ENCODE assay signal across 8 cellular contexts in genomic region chr11:108223449-108224149, GRCh38. TPM values are rescaled to one million over a fixed set of nuclear protein-coding genes. Genes with fewer than 3 reads are reported as not detected.
A peak's percentile ranks its signal among the peaks of the same experiment; 100 is the strongest.
DNase-seq lines count a peak whose midpoint lies in the region; ATAC-seq and TF ChIP-seq lines count a peak whose summit lies in the region.

No MANE protein-coding gene starts in this region.

- peaks cover 22% of the 10 kb centered on the region for H4K20me1 ChIP-seq in SU-DHL-6 (ENCODE audit: low read depth, low read length)

- H3K14ac ChIP-seq in trophoblast cell (ENCODE audit: low read length), result no peak overlapping the region

- H4K8ac ChIP-seq in trophoblast cell (ENCODE audit: low read depth, low read length), result peak overlapping the region; percentile 91

- H3K23ac ChIP-seq in trophoblast cell (ENCODE audit: low read length), result no peak overlapping the region

- H4K91ac ChIP-seq in trophoblast cell (ENCODE audit: low read depth, low read length), result peak overlapping the region; percentile 86

- TF ChIP-seq CTCF in BE2C (IDR thresholded peaks at IDR 0.05; ENCODE audit: low read depth, low read length), result no peak
- no peak for TF ChIP-seq CTCF in SU-DHL-6 (IDR thresholded peaks at IDR 0.05; ENCODE audit: insufficient read depth, low read length, poor library complexity, severe bottlenecking)

- H3K27ac ChIP-seq in SU-DHL-6 (ENCODE audit: low read depth, low read length), result peak overlapping the region; percentile 93
- peak overlapping the region; percentile 82 for H3K27ac ChIP-seq in ectodermal cell (ENCODE audit: insufficient read depth, low read depth, low read length, poor library complexity, severe bottlenecking)
- peak overlapping the region; percentile 91 for H3K27ac ChIP-seq in trophoblast cell (ENCODE audit: low read depth, low read length)

- peaks cover 13% of the 10 kb centered on the region for H3K79me1 ChIP-seq in trophoblast cell (ENCODE audit: low read length)

- peak; percentile 41 for ATAC-seq in GM18870 (IDR thresholded peaks at IDR 0.05; ENCODE audit: unreplicated experiment)
- peak; percentile 28 for ATAC-seq in HG03175 (IDR thresholded peaks at IDR 0.05; ENCODE audit: unreplicated experiment)

- H3K9ac ChIP-seq in SU-DHL-6 (ENCODE audit: low read length), result peak overlapping the region; percentile 90
- H3K9ac ChIP-seq in trophoblast cell (ENCODE audit: low read length), result peak overlapping the region; percentile 80

- H3K27me3 ChIP-seq in BE2C (no peaks in the 10 kb centered on the region), SU-DHL-6 (ENCODE audit: low read length) (no peaks in the 10 kb centered on the region), ectodermal cell (ENCODE audit: control insufficient read depth, insufficient read depth, low read length, poor library complexity, severe bottlenecking) (no peaks in the 10 kb centered on the region), trophoblast cell (ENCODE audit: insufficient read depth, low read length) (no peaks in the 10 kb centered on the region)

- H2BK5ac ChIP-seq in trophoblast cell (ENCODE audit: low read depth, low read length, poor library complexity), result no peak overlapping the region

- no peak overlapping the region for H2BK12ac ChIP-seq in trophoblast cell (ENCODE audit: low read length)

- H3K4ac ChIP-seq in trophoblast cell (ENCODE audit: low read depth, low read length), result no peak overlapping the region

- H2AFZ ChIP-seq in SU-DHL-6 (ENCODE audit: low read depth, low read length, severe bottlenecking), result peak overlapping the region; percentile 25
- peak overlapping the region; percentile 51 for H2AFZ ChIP-seq in trophoblast cell (ENCODE audit: insufficient read depth, low read length, poor library complexity)

- H3K4me1 ChIP-seq in BE2C (no peaks in the 10 kb centered on the region), ectodermal cell (ENCODE audit: control insufficient read depth, insufficient read depth, low read length) (peaks cover 13% of the 10 kb centered on the region), trophoblast cell (ENCODE audit: control insufficient read depth in 1 of 2, insufficient read depth in 2 of 2, low read length in 2 of 2) (peaks cover 2 to 3% of the 10 kb centered on the region in 2 experiments)

- H3K4me3 ChIP-seq in BE2C (ENCODE audit: low read depth, low read length) (peak overlapping the region; percentile 94), SU-DHL-6 (ENCODE audit: insufficient read depth, low read length, poor library complexity, severe bottlenecking) (peak overlapping the region; percentile 85), ectodermal cell (ENCODE audit: insufficient read depth, low read depth, low read length) (peak overlapping the region; percentile 85), trophoblast cell (ENCODE audit: low read depth, low read length) (peak overlapping the region; percentile 85)

- no peak for DNase-seq in BE2C
- peak in 1 of 2 donors; percentile 5 for DNase-seq in trophoblast cell
- DNase-seq in GOT3 (lab: John Stamatoyannopoulos, UW), result no peak
- no peak for DNase-seq in SW 1271 (lab: John Stamatoyannopoulos, UW)

- H2BK120ac ChIP-seq in trophoblast cell (ENCODE audit: insufficient read depth, low read length, poor library complexity), result no peak overlapping the region

- H3K79me2 ChIP-seq in SU-DHL-6 (ENCODE audit: insufficient read depth, low read length) (peaks cover 78% of the 10 kb centered on the region), trophoblast cell (ENCODE audit: control insufficient read depth, insufficient read depth, low read length, poor library complexity) (peaks cover 14% of the 10 kb centered on the region)

- peaks cover 11% of the 10 kb centered on the region for H3K36me3 ChIP-seq in BE2C
- H3K36me3 ChIP-seq in SU-DHL-6 (ENCODE audit: low read length), result peaks cover 16% of the 10 kb centered on the region; the same call in 1 of the 2 replicates
- H3K36me3 ChIP-seq in ectodermal cell (ENCODE audit: control insufficient read depth, insufficient read depth, low read length), result peaks cover 1% of the 10 kb centered on the region
- no peaks in the 10 kb centered on the region for H3K36me3 ChIP-seq in trophoblast cell (ENCODE audit: control insufficient read depth in 1 of 2, insufficient read depth in 2 of 2, low read length in 2 of 2)

- H2AK5ac ChIP-seq in trophoblast cell (ENCODE audit: low read length), result peak overlapping the region; percentile 9

- peak overlapping the region; percentile 90 for H3K4me2 ChIP-seq in SU-DHL-6 (ENCODE audit: low read depth, low read length, poor library complexity, severe bottlenecking)
- peak overlapping the region; percentile 80 for H3K4me2 ChIP-seq in trophoblast cell (ENCODE audit: low read length)

- peaks cover 55% of the 10 kb centered on the region for H3F3A ChIP-seq in SU-DHL-6 (ENCODE audit: insufficient read depth)

- 16 to 17% methylated on average over 17 of the region's 17 CpGs for WGBS in ectodermal cell, 2 experiments
- WGBS in trophoblast cell (ENCODE audit: extremely low coverage, insufficient coverage, insufficient read length), result no CpG with 5 or more reads among the region's 17 CpGs

- H3K18ac ChIP-seq in trophoblast cell (ENCODE audit: low read length), result no peak overlapping the region

- peak overlapping the region; percentile 19 for H4K12ac ChIP-seq in trophoblast cell (ENCODE audit: low read depth, low read length)

- no peaks in the 10 kb centered on the region for H3K9me2 ChIP-seq in SU-DHL-6 (replicated peaks; ENCODE audit: insufficient read depth, low read length)

- H3K9me3 ChIP-seq in BE2C, result no peaks in the 10 kb centered on the region
- no peaks in the 10 kb centered on the region for H3K9me3 ChIP-seq in SU-DHL-6 (ENCODE audit: insufficient read depth, low read length)
- H3K9me3 ChIP-seq in ectodermal cell (ENCODE audit: control insufficient read depth, low read length), result no peaks in the 10 kb centered on the region
- H3K9me3 ChIP-seq in trophoblast cell (ENCODE audit: insufficient read depth, low read depth, low read length), result no peaks in the 10 kb centered on the region

RNA-seq across cellular contexts. Expression of gene ATM, which starts 0.7 kb away (rescaled TPM):
- 21.8 TPM for polyA plus RNA-seq in BE2C (2012; ENCODE audit: insufficient read depth, insufficient read length, low read depth)
- polyA plus RNA-seq in ectodermal cell (2013, experiment 1 of 4), result 32.4 TPM
- polyA plus RNA-seq in ectodermal cell (2013, experiment 2 of 4), result 36.4 TPM
- 31.4 TPM for polyA plus RNA-seq in ectodermal cell (2013, experiment 3 of 4)
- 34.8 TPM for polyA plus RNA-seq in ectodermal cell (2013, experiment 4 of 4)
- 15.8 and 17.8 TPM in 2 replicates for polyA plus RNA-seq in trophoblast cell (2013)

RNA-seq across cellular contexts. Expression of gene NPAT, which starts 1.2 kb away (rescaled TPM):
- polyA plus RNA-seq in BE2C (2012; ENCODE audit: insufficient read depth, insufficient read length, low read depth), result 7.2 TPM
- 14.0 TPM for polyA plus RNA-seq in ectodermal cell (2013, experiment 1 of 4)
- 19.1 TPM for polyA plus RNA-seq in ectodermal cell (2013, experiment 2 of 4)
- polyA plus RNA-seq in ectodermal cell (2013, experiment 3 of 4), result 12.5 TPM
- 16.5 TPM for polyA plus RNA-seq in ectodermal cell (2013, experiment 4 of 4)
- 16.7 and 17.3 TPM in 2 replicates for polyA plus RNA-seq in trophoblast cell (2013)
